26 cellular contexts compared by ENCODE assay signal in the genomic region with DNA sequence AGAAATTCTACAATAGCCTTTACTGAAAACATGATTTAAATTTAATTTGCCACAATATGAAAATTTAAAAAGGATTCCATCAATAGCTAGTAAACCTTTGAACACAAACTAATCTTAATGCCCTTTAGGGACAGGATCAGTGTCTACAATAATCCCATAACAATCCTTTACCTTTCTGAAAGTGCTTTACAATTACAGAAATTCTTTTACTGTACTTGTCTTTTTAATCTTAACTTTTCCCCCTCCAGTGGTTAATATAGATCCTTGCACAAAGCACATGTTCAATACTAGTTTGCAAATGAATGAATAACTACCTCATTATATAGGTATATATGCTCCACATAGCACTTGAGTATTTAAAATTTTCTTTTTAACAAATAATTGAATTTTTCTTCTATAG.
"Had no signal": no experiment of that assay in that cellular context is flagged by ENCODE, and none has a peak within 500 bp of the region (broad histone marks: within the 10 kb centered on the region; RNA-seq: fewer than 3 reads in every experiment).

No MANE protein-coding gene starts in this region.

- H3K9me3 ChIP-seq: stomach, suprapubic skin, testis, thoracic aorta, thyroid gland, tibial artery, tibial nerve, transverse colon, upper lobe of left lung, upper lobe of right lung, uterus, vagina had no signal

- DNase-seq: stimulated activated CD4-positive, alpha-beta T cell treated with anti-CD3 and anti-CD28 coated beads, Interleukin-2, amount 100 ng/mL, for 48 hours; stimulated activated CD4-positive, alpha-beta T cell treated with anti-CD3 and anti-CD28 coated beads, Interleukin-4, amount 100 ng/mL, for 1 hour; stimulated activated CD4-positive, alpha-beta T cell treated with anti-CD3 and anti-CD28 coated beads, Interleukin-4, amount 100 ng/mL, for 24 hours; stimulated activated CD4-positive, alpha-beta T cell treated with anti-CD3 and anti-CD28 coated beads, Interleukin-4, amount 100 ng/mL, for 4 hours; stimulated activated CD8-positive, alpha-beta memory T cell treated with anti-CD3 and anti-CD28 coated beads, Interleukin-4, amount 100 ng/mL, for 48 hours; stimulated activated naive B cell treated with anti-CD40 and anti-IgM and Interleukin-4, amounts not matched to agents 10 μg/mL and 1 μg/mL and 100 μg/mL, for 72 hours; stimulated activated naive CD4-positive, alpha-beta T cell; stimulated activated naive CD4-positive, alpha-beta T cell treated with Interleukin-2 at 50 U/mL for 16 hours; stimulated activated naive CD8-positive, alpha-beta T cell treated with anti-CD3 and anti-CD28 coated beads, Interleukin-15, amount 100 ng/mL, for 72 hours; stimulated activated naive CD8-positive, alpha-beta T cell treated with anti-CD3 and anti-CD28 coated beads, Interleukin-15, Interleukin-2, amounts not matched to agents 100 U/mL and 50 U/mL, for 24 hours; stomach; substantia nigra; testis; thyroid gland; tibial artery; transverse colon; trophoblast cell; upper lobe of left lung; upper lobe of right lung; uterus had no signal

- H3K27ac ChIP-seq: stomach, suprapubic skin, testis, thoracic aorta, thyroid gland, tibial artery, tibial nerve, transverse colon, upper lobe of left lung, upper lobe of right lung, uterus, vagina had no signal

- H3K27me3 ChIP-seq: stomach, suprapubic skin, testis, thyroid gland, tibial artery, tibial nerve, transverse colon, upper lobe of left lung, upper lobe of right lung, uterus, vagina had no signal

- ATAC-seq: stimulated activated effector memory CD8-positive, alpha-beta T cell treated with anti-CD3 and anti-CD28 coated beads, Interleukin-12 subunit alpha, Interleukin-12 subunit beta, amount 100 ng/mL, for 72 hours; stimulated activated memory B cell treated with anti-CD40 and anti-IgM and Interleukin-4, amounts not matched to agents 10 μg/mL and 1 μg/mL and 100 μg/mL, for 72 hours; stimulated activated naive B cell treated with anti-CD40 and anti-IgM and Interleukin-4, amounts not matched to agents 10 μg/mL and 1 μg/mL and 100 μg/mL, for 72 hours; stimulated activated naive CD8-positive, alpha-beta T cell treated with anti-CD3 and anti-CD28 coated beads, Interleukin-15, amount 100 ng/mL, for 72 hours; stimulated activated naive CD8-positive, alpha-beta T cell treated with anti-CD3 and anti-CD28 coated beads, Interleukin-15, Interleukin-2, amounts not matched to agents 100 U/mL and 50 U/mL, for 24 hours; upper lobe of right lung had no signal

- H3K4me3 ChIP-seq: stomach, suprapubic skin, testis, thoracic aorta, thyroid gland, tibial artery, tibial nerve, transverse colon, upper lobe of left lung, upper lobe of right lung, uterus, vagina had no signal

- H3K36me3 ChIP-seq: uterus had no signal

- H3K4me1 ChIP-seq: stomach, suprapubic skin, testis, thyroid gland, tibial artery, tibial nerve, transverse colon, upper lobe of left lung, upper lobe of right lung, uterus, vagina had no signal
